ENCODE assay signal across 23 cellular contexts in genomic region chr13:45833242-45833641, GRCh38. TPM values are rescaled to one million over a fixed set of nuclear protein-coding genes. Genes with fewer than 3 reads are reported as not detected.
"Had no signal": no experiment of that assay in that cellular context is flagged by ENCODE, and none has a peak within 500 bp of the region (broad histone marks: within the 10 kb centered on the region; RNA-seq: fewer than 3 reads in every experiment).

No MANE protein-coding gene starts in this region.

- H3K27ac Mint-ChIP-seq: activated CD4-positive, alpha-beta memory T cell treated with anti-CD3 and anti-CD28 coated beads, Interleukin-2, amount 10 ng/mL, durations not matched to agents 7 days and 5 days; WTC11 had no signal

- H3K36me3 Mint-ChIP-seq: WTC11 had no signal

- H3K27ac ChIP-seq: skin epidermis, tibial nerve, vagina had no signal

- DNase-seq: activated CD4-positive, alpha-beta memory T cell treated with anti-CD3 and anti-CD28 coated beads, Interleukin-2, amount 10 ng/mL, durations not matched to agents 7 days and 5 days; activated CD4-positive, alpha-beta T cell treated with anti-CD3 and anti-CD28 coated beads for 4 hours; activated effector memory CD4-positive, alpha-beta T cell treated with Interleukin-2 at 50 U/mL for 16 hours; activated naive CD4-positive, alpha-beta T cell treated with anti-CD3 and anti-CD28 coated beads, Interleukin-2, amount 50 U/mL, for 16 hours; activated T-cell treated with anti-CD3 and anti-CD28 coated beads, Interleukin-2, amount 50 U/mL, for 4 hours; cortex of kidney; effector CD4-positive, alpha-beta T cell; kidney; midbrain; stimulated activated CD4-positive, alpha-beta T cell treated with anti-CD3 and anti-CD28 coated beads, Interleukin-15, amount 100 ng/mL, for 24 hours; stimulated activated CD4-positive, alpha-beta T cell treated with anti-CD3 and anti-CD28 coated beads, Interleukin-4, amount 100 ng/mL, for 1 hour; stimulated activated naive CD4-positive, alpha-beta T cell; T-helper 2 cell had no signal

- H3K9me3 ChIP-seq: esophagus muscularis mucosa, tibial nerve, vagina had no signal

- H3K4me3 ChIP-seq: esophagus muscularis mucosa, skin epidermis, tibial nerve, vagina had no signal

- H3K36me3 ChIP-seq: esophagus muscularis mucosa, tibial nerve, vagina had no signal

- H3K27me3 ChIP-seq: esophagus muscularis mucosa, tibial nerve, vagina had no signal

- ATAC-seq: activated T-cell treated with anti-CD3 and anti-CD28 coated beads, Interleukin-2, amount 50 U/mL, for 4 hours; WTC11 had no signal

- H3K27me3 Mint-ChIP-seq: activated CD4-positive, alpha-beta memory T cell treated with anti-CD3 and anti-CD28 coated beads, Interleukin-2, amount 10 ng/mL, durations not matched to agents 7 days and 5 days had no signal

- H3K9me3 Mint-ChIP-seq: activated CD4-positive, alpha-beta memory T cell treated with anti-CD3 and anti-CD28 coated beads, Interleukin-2, amount 10 ng/mL, durations not matched to agents 7 days and 5 days; activated T-cell treated with anti-CD3 and anti-CD28 coated beads, Interleukin-2, amount 50 U/mL, for 4 hours; central memory CD8-positive, alpha-beta T cell; neural crest cell; WTC11 had no signal

- H3K4me1 Mint-ChIP-seq: activated CD4-positive, alpha-beta memory T cell treated with anti-CD3 and anti-CD28 coated beads, Interleukin-2, amount 10 ng/mL, durations not matched to agents 7 days and 5 days; central memory CD8-positive, alpha-beta T cell had no signal

- FAIRE-seq: kidney, TTC549 had no signal

- H3K4me3 Mint-ChIP-seq: activated CD4-positive, alpha-beta memory T cell treated with anti-CD3 and anti-CD28 coated beads, Interleukin-2, amount 10 ng/mL, durations not matched to agents 7 days and 5 days; activated T-cell treated with anti-CD3 and anti-CD28 coated beads, Interleukin-2, amount 50 U/mL, for 4 hours; central memory CD8-positive, alpha-beta T cell; neural crest cell; WTC11 had no signal

RNA-seq across cellular contexts. Expression of gene SIAH3, which starts 18.3 kb away (rescaled TPM):
- total RNA-seq: esophagus muscularis mucosa, myocyte, tibial nerve, vagina had no signal
- polyA plus RNA-seq: adipose tissue had no signal
